ENCODE assay signal across 8 cellular contexts in genomic region chr17:27473748-27474609, GRCh38. TPM values are rescaled to one million over a fixed set of nuclear protein-coding genes. Genes with fewer than 3 reads are reported as not detected.
A peak's percentile ranks its signal among the peaks of the same experiment; 100 is the strongest.
DNase-seq lines count a peak whose midpoint lies in the region; ATAC-seq lines count a peak whose summit lies in the region.

No MANE protein-coding gene starts in this region.

- no peaks in the 10 kb centered on the region for H3K36me3 ChIP-seq in HAP-1 (replicated peaks)

- peaks cover 12% of the 10 kb centered on the region for H3K4me1 ChIP-seq in HAP-1

- no peaks in the 10 kb centered on the region for H3K9me3 ChIP-seq in HAP-1

- ATAC-seq in GM21528 (IDR thresholded peaks at IDR 0.05; ENCODE audit: low FRiP score, unreplicated experiment), result peak; percentile 31
- ATAC-seq in left colon, result peak; percentile 23

- no peak overlapping the region for H3K4me3 ChIP-seq in HAP-1

- intact Hi-C loops in left colon (cut with DNase I, micrococcal nuclease), result no loop called here

- DNase-seq in CD1c-positive myeloid dendritic cell (ENCODE audit: extremely low spot score), result peak; percentile 55
- peak; percentile 97 for DNase-seq in MV-4-11 (lab: John Stamatoyannopoulos, UW)
- peak; percentile 67 for DNase-seq in activated T-cell treated with anti-CD3 and anti-CD28 coated beads for 4 hours
- DNase-seq in left colon, result peak; percentile 40 to 51
- DNase-seq in stimulated activated CD8-positive, alpha-beta memory T cell treated with anti-CD3 and anti-CD28 coated beads, Interleukin-7, amount 100 ng/mL, for 24 hours (ENCODE audit: low read depth), result peak; percentile 62
- no peak for DNase-seq in HCEC 1CT
- DNase-seq in HAP-1 (ENCODE audit: low spot score in 2 of 2), result no peak

- no peaks in the 10 kb centered on the region for H3K27me3 ChIP-seq in HAP-1 (ENCODE audit: low read depth)

- in situ Hi-C loops in HAP-1 (cut with MboI; ENCODE audit: low sequenced_read_pairs), result loop anchor here (25.0 kb wide), 1 partner anchor 237 kb away; no protein-coding TSS in a partner anchor

RNA-seq across cellular contexts. Expression of gene KSR1, which starts 17.7 kb away (rescaled TPM):
- 10 to 100 TPM; 19.0 to 29.1 TPM for total RNA-seq in left colon

Comparison
In these comparisons a context has a peak if more than half of its experiments do, and no peak if none do; other contexts are left out.
1. DNase-seq: peak in CD1c-positive myeloid dendritic cell (single experiment), MV-4-11 (single experiment), activated T-cell treated with anti-CD3 and anti-CD28 coated beads for 4 hours (single experiment), left colon (2 of 2) and stimulated activated CD8-positive, alpha-beta memory T cell treated with anti-CD3 and anti-CD28 coated beads, Interleukin-7, amount 100 ng/mL, for 24 hours (single experiment); none in HCEC 1CT (single experiment) and HAP-1 (0 of 2).